7 cellular contexts compared by ENCODE assay signal in the genomic region with DNA sequence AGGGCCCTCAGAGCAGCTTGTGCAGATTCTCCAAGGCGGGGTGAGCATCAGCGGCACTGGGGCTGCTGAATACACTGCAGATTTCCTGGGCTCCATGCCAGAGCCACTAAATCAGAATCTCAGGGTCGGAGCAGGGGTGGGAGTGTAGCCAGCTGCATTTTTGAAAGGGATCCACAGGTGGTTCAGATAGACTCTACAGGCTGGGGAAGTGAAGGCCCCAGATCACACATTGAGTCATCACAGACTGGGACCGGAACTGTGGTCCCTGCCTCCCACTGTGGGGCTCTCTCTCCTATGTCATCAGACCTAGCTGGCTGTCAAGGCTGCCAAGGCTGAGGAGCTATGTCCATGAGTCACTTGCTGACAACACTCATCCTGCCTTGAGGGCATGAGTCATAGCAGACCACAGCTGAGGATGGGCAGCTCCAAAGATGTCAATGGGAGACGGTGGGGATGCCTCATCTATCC.
A peak's percentile ranks its signal among the peaks of the same experiment; 100 is the strongest.
DNase-seq lines count a peak whose midpoint lies in the region; ATAC-seq and TF ChIP-seq lines count a peak whose summit lies in the region.

No MANE protein-coding gene starts in this region.

- POLR2A ChIA-PET in HCT116 (lab: Charles Lee) = no interaction called here

- H3K9me3 ChIP-seq in HCT116 (ENCODE audit: control insufficient read depth in 1 of 2, insufficient read depth in 1 of 2, low read depth in 1 of 2, low read length in 2 of 2) = no peaks in the 10 kb centered on the region
- H3K9me3 ChIP-seq in MG63 = no peaks in the 10 kb centered on the region
- peaks cover 10% of the 10 kb centered on the region for H3K9me3 ChIP-seq in H9 (ENCODE audit: control insufficient read depth, low read depth, low read length)

- no peak overlapping the region for H4K5ac ChIP-seq in H9 (ENCODE audit: insufficient read length, low read depth, low read length)

- no peak overlapping the region for H3K14ac ChIP-seq in H9 (ENCODE audit: insufficient read depth, low read length)

- H3K27ac Mint-ChIP-seq in H9 = no peak overlapping the region

- H3K4me2 ChIP-seq in HCT116 (ENCODE audit: low read length) = peak overlapping the region; percentile 44
- no peak overlapping the region for H3K4me2 ChIP-seq in H9 (ENCODE audit: insufficient read depth, insufficient read length, low read length)

- H3K9me3 Mint-ChIP-seq in H9 = peaks cover 63 to 71% of the 10 kb centered on the region in 2 experiments

- no peak overlapping the region for H3K4me3 Mint-ChIP-seq in H9

- H3K4me3 ChIP-seq in HCT116 (replicated peaks in 1 of 2; ENCODE audit: low read depth in 1 of 2, low read length in 2 of 2) (no peak overlapping the region), MG63 (no peak overlapping the region)

- no peak overlapping the region for H2BK12ac ChIP-seq in H9 (ENCODE audit: insufficient read length, low read depth, low read length)

- no peaks in the 10 kb centered on the region for H3K23me2 ChIP-seq in H9 (ENCODE audit: insufficient read length, low read depth, low read length, poor library complexity, severe bottlenecking)

- no peak overlapping the region for H2BK20ac ChIP-seq in H9 (ENCODE audit: low read depth, low read length, poor library complexity, severe bottlenecking)

- no peak overlapping the region for H2BK120ac ChIP-seq in H9 (ENCODE audit: low read depth, low read length, poor library complexity, severe bottlenecking)

- RAD21 ChIA-PET in HCT116 (lab: Charles Lee; ENCODE audit: low non-redundant PET in 1 of 2, low total read pairs in 2 of 2, uncharacterized antibody in 2 of 2, unreplicated experiment in 2 of 2) = interaction anchor here in 1 of 2 experiments (1.0 kb wide), 1 partner anchor 161 kb away, joined by 3 read pairs; no protein-coding TSS in a partner anchor

- H2AFZ ChIP-seq in HCT116 (ENCODE audit: low read depth, low read length, poor library complexity, severe bottlenecking) (no peak overlapping the region), H9 (ENCODE audit: low read length) (no peak overlapping the region)

- no peaks in the 10 kb centered on the region for H3K9me2 ChIP-seq in HCT116 (ENCODE audit: insufficient read depth)

- no peaks in the 10 kb centered on the region for H3K79me1 ChIP-seq in H9 (ENCODE audit: insufficient read depth, low read depth, low read length, poor library complexity, severe bottlenecking)

- CTCF ChIA-PET in HCT116 (lab: Charles Lee) = interaction anchor here (1.3 kb wide), 1 partner anchor 164 kb away, joined by 3 read pairs; no protein-coding TSS in a partner anchor

- TF ChIP-seq CTCF in HCT116 (IDR thresholded peaks at IDR 0.05 in 2 of 3, conservative IDR thresholded peaks at IDR 0.05 in 1 of 3; ENCODE audit: borderline replicate concordance in 1 of 3, insufficient read depth in 1 of 3, low read depth in 2 of 3, low read length in 2 of 3) (no peak), H9 (conservative IDR thresholded peaks at IDR 0.05) (no peak)

- peak; percentile 99 for ATAC-seq in GM18505 (IDR thresholded peaks at IDR 0.05; ENCODE audit: unreplicated experiment)
- peak; percentile 90 for ATAC-seq in HCT116

- TF ChIP-seq POLR2A in GM18505 (IDR thresholded peaks at IDR 0.05; ENCODE audit: borderline replicate concordance, extremely low read depth, insufficient read depth, insufficient read length) = no peak
- TF ChIP-seq POLR2A in HCT116 (IDR thresholded peaks at IDR 0.05; ENCODE audit: borderline replicate concordance, extremely low read depth, insufficient read depth, insufficient read length) = no peak

- H3K36me3 ChIP-seq in HCT116 (ENCODE audit: control insufficient read depth in 1 of 2, insufficient read depth in 2 of 2, low read length in 2 of 2) (no peaks in the 10 kb centered on the region), MG63 (no peaks in the 10 kb centered on the region)

- H2BK15ac ChIP-seq in H9 (ENCODE audit: low read depth, low read length) = no peak overlapping the region

- H4K20me1 ChIP-seq in HCT116 (ENCODE audit: insufficient read depth) (no peaks in the 10 kb centered on the region), H9 (ENCODE audit: control insufficient read depth, insufficient read depth, insufficient read length) (no peaks in the 10 kb centered on the region)

- H3K79me2 ChIP-seq in HCT116 (ENCODE audit: insufficient read depth, low read length) (no peaks in the 10 kb centered on the region), H9 (ENCODE audit: insufficient read depth, low read length) (no peaks in the 10 kb centered on the region)

- H3K56ac ChIP-seq in H9 (ENCODE audit: insufficient read length, low read depth, low read length) = no peak overlapping the region

- H2BK5ac ChIP-seq in H9 (ENCODE audit: insufficient read length, low read length) = no peak overlapping the region

- H4K8ac ChIP-seq in H9 (replicated peaks; ENCODE audit: insufficient read length, low read depth, low read length) = no peak overlapping the region

- no peak overlapping the region for H3K18ac ChIP-seq in H9 (ENCODE audit: insufficient read length, low read depth, low read length)

- H4K91ac ChIP-seq in H9 (ENCODE audit: insufficient read length, low read depth, low read length) = no peak overlapping the region

- DNase-seq in HCT116 (ENCODE audit: low read depth, low spot score) = peak; percentile 80
- peak; percentile 94 for DNase-seq in MG63
- DNase-seq in activated CD8-positive, alpha-beta memory T cell treated with anti-CD3 and anti-CD28 coated beads for 48 hours (ENCODE audit: low read depth in 2 of 3, low spot score in 2 of 3) = peak in 2 of 3 experiments; percentile 2 to 52
- peak; percentile 30 for DNase-seq in germinal center (ENCODE audit: low spot score)
- peak; percentile 53 for DNase-seq in stimulated activated CD4-positive, alpha-beta T cell treated with anti-CD3 and anti-CD28 coated beads, Interleukin-4, amount 100 ng/mL, for 24 hours
- DNase-seq in H9 = no peak

- intact Hi-C loops in HCT116 (cut with micrococcal nuclease) = loop anchor here (10.0 kb wide), 2 partner anchors 236 to 294 kb away; no protein-coding TSS in a partner anchor

- H3K9ac ChIP-seq in HCT116 (ENCODE audit: low read length) = no peak overlapping the region
- no peak overlapping the region for H3K9ac ChIP-seq in H9 (ENCODE audit: extremely low read depth, insufficient read length, low read length)

- no peak overlapping the region for H2AK5ac ChIP-seq in H9 (ENCODE audit: insufficient read length, low read length)

- H3K27me3 Mint-ChIP-seq in H9 (ENCODE audit: low read depth) = peaks cover 3% of the 10 kb centered on the region

- WGBS in H9 (ENCODE audit: extremely low coverage, insufficient read length, low lambda C conversion rate) = no CpG with 5 or more reads among the region's 5 CpGs

- H3K4me1 ChIP-seq in HCT116 (ENCODE audit: control insufficient read depth in 1 of 2, insufficient read depth in 2 of 2, low read length in 2 of 2) (peaks cover 7 to 17% of the 10 kb centered on the region in 2 experiments), H9 (ENCODE audit: insufficient read depth, low read length) (no peaks in the 10 kb centered on the region)

- no peak overlapping the region for H3K23ac ChIP-seq in H9 (ENCODE audit: insufficient read length, low read depth, low read length)

- H3K4ac ChIP-seq in H9 (ENCODE audit: low read depth, low read length) = no peak overlapping the region

- H3T11ph ChIP-seq in H9 (ENCODE audit: low read length) = no peak overlapping the region

- no peaks in the 10 kb centered on the region for H3K27me3 ChIP-seq in HCT116 (ENCODE audit: insufficient read depth, low read length)
- no peaks in the 10 kb centered on the region for H3K27me3 ChIP-seq in MG63
- no peaks in the 10 kb centered on the region for H3K27me3 ChIP-seq in H9 (ENCODE audit: insufficient read depth, low read length)

- H3K27ac ChIP-seq in HCT116 (ENCODE audit: low read depth, low read length) = no peak overlapping the region
- no peak overlapping the region for H3K27ac ChIP-seq in H9 (ENCODE audit: insufficient read length, low read depth, low read length)

- peak; percentile 28 for TF ChIP-seq RAD21 in HCT116 (IDR thresholded peaks at IDR 0.05; ENCODE audit: low read depth)

- BruUV-seq in HCT116 (replicated peaks; lab: Mats Ljungman, UMichigan) = no TSS peak

- peaks cover 0 to 3% (median 0%) of the 10 kb centered on the region in 3 experiments; a peak in 4 of 7 replicates for H3K36me3 Mint-ChIP-seq in H9 (ENCODE audit: insufficient read depth in 1 of 3, low read depth in 3 of 3)

- H3K4me1 Mint-ChIP-seq in H9 = peaks cover 0 to 3% of the 10 kb centered on the region in 2 experiments; a peak in 2 of 4 replicates

TF ChIP-seq in HCT116, 20 proteins besides CTCF, POLR2A, EP300 and RAD21 (continues in another document):
- TF ChIP-seq JUND (IDR thresholded peaks at IDR 0.05) (peak; percentile 97), MAX (IDR thresholded peaks at IDR 0.05) (peak; percentile 57), SP1 (IDR thresholded peaks at IDR 0.05; ENCODE audit: low read depth) (peak; percentile 88), POLR2AphosphoS5 (IDR thresholded peaks at IDR 0.05; ENCODE audit: low read depth, low read length) (peak; percentile 53), EZH2phosphoT487 (IDR thresholded peaks at IDR 0.05; ENCODE audit: borderline replicate concordance) (no peak), TCF7L2 (IDR thresholded peaks at IDR 0.05; ENCODE audit: borderline replicate concordance, extremely low read depth, insufficient read depth, insufficient read length) (peak; percentile 76), ZNF274 (IDR thresholded peaks at IDR 0.05; ENCODE audit: low read depth, low read length) (no peak), EGR1 (IDR thresholded peaks at IDR 0.05; ENCODE audit: low read depth) (no peak), CEBPB (IDR thresholded peaks at IDR 0.05; ENCODE audit: low read depth) (peak; percentile 73; the same call in 1 of the 2 replicates), FOSL1 (IDR thresholded peaks at IDR 0.05; ENCODE audit: low read depth) (peak; percentile 94), EZH2 (IDR thresholded peaks at IDR 0.05) (no peak), CBX3 (IDR thresholded peaks at IDR 0.05; ENCODE audit: low read depth) (peak; percentile 64; the same call in 1 of the 2 replicates)
